1 cellular context compared by ENCODE assay signal in genomic region chr9:116566677-116567488, GRCh38.
TF ChIP-seq lines count a peak whose summit lies in the region.

No MANE protein-coding gene starts in this region.

TF ChIP-seq in liver, 16 proteins besides CTCF, POLR2A, EP300 and RAD21 (continued from another document):
- peak; percentile 61 for TF ChIP-seq ZBTB33 (IDR thresholded peaks at IDR 0.05)
- TF ChIP-seq HNF4A (conservative IDR thresholded peaks at IDR 0.05): peak; percentile 70 to 81
- TF ChIP-seq MAX (IDR thresholded peaks at IDR 0.05): peak; percentile 82
- peak in 1 of 2 donors; percentile 74 for TF ChIP-seq JUND (IDR thresholded peaks at IDR 0.05)
- TF ChIP-seq NR2F2 (IDR thresholded peaks at IDR 0.05): no peak
- TF ChIP-seq ATF3 (IDR thresholded peaks at IDR 0.05): no peak
- TF ChIP-seq GABPA (IDR thresholded peaks at IDR 0.05 in 1 of 2, conservative IDR thresholded peaks at IDR 0.05 in 1 of 2): no peak
- TF ChIP-seq EGR1 (IDR thresholded peaks at IDR 0.05; ENCODE audit: low read depth in 2 of 2): peak in 1 of 2 donors; percentile 41
TF ChIP-seq in liver: peak in this region for 12.
